ENCODE assay signal across 1 cellular context in the genomic region with DNA sequence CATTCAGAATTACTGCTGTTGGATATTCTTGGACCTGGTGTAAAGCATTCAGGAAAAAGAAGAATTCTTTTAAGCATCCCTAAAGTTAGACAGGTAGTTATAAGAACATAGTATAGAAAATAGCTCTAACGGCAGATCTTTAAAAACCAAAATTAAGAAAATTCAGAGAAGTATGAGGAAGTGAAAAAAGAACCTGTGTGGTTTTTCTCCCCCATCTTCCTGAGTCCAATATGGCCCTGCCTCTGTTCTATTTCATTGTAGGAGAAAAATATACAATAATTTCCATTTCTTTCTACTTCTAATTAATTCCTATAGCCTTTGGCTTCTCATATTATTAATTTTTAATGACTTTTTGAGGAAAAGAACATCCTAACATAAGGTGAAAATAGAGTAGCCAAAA.
A peak's percentile ranks its signal among the peaks of the same experiment; 100 is the strongest.
TF ChIP-seq lines count a peak whose summit lies in the region.

No MANE protein-coding gene starts in this region.

TF ChIP-seq in GM12878, 131 proteins besides CTCF, POLR2A, EP300 and RAD21 (continued from another document):
- TF ChIP-seq, protein P1, sequence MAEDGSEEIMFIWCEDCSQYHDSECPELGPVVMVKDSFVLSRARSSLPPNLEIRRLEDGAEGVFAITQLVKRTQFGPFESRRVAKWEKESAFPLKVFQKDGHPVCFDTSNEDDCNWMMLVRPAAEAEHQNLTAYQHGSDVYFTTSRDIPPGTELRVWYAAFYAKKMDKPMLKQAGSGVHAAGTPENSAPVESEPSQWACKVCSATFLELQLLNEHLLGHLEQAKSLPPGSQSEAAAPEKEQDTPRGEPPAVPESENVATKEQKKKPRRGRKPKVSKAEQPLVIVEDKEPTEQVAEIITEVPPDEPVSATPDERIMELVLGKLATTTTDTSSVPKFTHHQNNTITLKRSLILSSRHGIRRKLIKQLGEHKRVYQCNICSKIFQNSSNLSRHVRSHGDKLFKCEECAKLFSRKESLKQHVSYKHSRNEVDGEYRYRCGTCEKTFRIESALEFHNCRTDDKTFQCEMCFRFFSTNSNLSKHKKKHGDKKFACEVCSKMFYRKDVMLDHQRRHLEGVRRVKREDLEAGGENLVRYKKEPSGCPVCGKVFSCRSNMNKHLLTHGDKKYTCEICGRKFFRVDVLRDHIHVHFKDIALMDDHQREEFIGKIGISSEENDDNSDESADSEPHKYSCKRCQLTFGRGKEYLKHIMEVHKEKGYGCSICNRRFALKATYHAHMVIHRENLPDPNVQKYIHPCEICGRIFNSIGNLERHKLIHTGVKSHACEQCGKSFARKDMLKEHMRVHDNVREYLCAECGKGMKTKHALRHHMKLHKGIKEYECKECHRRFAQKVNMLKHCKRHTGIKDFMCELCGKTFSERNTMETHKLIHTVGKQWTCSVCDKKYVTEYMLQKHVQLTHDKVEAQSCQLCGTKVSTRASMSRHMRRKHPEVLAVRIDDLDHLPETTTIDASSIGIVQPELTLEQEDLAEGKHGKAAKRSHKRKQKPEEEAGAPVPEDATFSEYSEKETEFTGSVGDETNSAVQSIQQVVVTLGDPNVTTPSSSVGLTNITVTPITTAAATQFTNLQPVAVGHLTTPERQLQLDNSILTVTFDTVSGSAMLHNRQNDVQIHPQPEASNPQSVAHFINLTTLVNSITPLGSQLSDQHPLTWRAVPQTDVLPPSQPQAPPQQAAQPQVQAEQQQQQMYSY (CRISPR knock-in tag; IDR thresholded peaks at IDR 0.05) = no peak
- TF ChIP-seq RCOR1 (conservative IDR thresholded peaks at IDR 0.05; ENCODE audit: low read depth, low read length) = no peak
- TF ChIP-seq RUNX3 (IDR thresholded peaks at IDR 0.05; ENCODE audit: low read length) = peak; percentile 69
- TF ChIP-seq MEF2B (IDR thresholded peaks at IDR 0.05; ENCODE audit: partially characterized antibody, poor library complexity, severe bottlenecking) = no peak
- TF ChIP-seq, protein P2, sequence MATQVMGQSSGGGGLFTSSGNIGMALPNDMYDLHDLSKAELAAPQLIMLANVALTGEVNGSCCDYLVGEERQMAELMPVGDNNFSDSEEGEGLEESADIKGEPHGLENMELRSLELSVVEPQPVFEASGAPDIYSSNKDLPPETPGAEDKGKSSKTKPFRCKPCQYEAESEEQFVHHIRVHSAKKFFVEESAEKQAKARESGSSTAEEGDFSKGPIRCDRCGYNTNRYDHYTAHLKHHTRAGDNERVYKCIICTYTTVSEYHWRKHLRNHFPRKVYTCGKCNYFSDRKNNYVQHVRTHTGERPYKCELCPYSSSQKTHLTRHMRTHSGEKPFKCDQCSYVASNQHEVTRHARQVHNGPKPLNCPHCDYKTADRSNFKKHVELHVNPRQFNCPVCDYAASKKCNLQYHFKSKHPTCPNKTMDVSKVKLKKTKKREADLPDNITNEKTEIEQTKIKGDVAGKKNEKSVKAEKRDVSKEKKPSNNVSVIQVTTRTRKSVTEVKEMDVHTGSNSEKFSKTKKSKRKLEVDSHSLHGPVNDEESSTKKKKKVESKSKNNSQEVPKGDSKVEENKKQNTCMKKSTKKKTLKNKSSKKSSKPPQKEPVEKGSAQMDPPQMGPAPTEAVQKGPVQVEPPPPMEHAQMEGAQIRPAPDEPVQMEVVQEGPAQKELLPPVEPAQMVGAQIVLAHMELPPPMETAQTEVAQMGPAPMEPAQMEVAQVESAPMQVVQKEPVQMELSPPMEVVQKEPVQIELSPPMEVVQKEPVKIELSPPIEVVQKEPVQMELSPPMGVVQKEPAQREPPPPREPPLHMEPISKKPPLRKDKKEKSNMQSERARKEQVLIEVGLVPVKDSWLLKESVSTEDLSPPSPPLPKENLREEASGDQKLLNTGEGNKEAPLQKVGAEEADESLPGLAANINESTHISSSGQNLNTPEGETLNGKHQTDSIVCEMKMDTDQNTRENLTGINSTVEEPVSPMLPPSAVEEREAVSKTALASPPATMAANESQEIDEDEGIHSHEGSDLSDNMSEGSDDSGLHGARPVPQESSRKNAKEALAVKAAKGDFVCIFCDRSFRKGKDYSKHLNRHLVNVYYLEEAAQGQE (IDR thresholded peaks at IDR 0.05; ENCODE audit: low read depth, low read length) = no peak
- no peak for TF ChIP-seq USF2 (IDR thresholded peaks at IDR 0.05; ENCODE audit: borderline replicate concordance, low read depth, low read length)
- peak; percentile 49; the same call in 1 of the 2 replicates for TF ChIP-seq DPF2 (IDR thresholded peaks at IDR 0.05)
- no peak for TF ChIP-seq TCF3 (IDR thresholded peaks at IDR 0.05; ENCODE audit: borderline replicate concordance, insufficient read depth, low read depth, low read length)
- TF ChIP-seq, protein P3, sequence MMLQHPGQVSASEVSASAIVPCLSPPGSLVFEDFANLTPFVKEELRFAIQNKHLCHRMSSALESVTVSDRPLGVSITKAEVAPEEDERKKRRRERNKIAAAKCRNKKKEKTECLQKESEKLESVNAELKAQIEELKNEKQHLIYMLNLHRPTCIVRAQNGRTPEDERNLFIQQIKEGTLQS (IDR thresholded peaks at IDR 0.05; ENCODE audit: borderline replicate concordance, extremely low read depth, low read depth, low read length) = no peak
- no peak for TF ChIP-seq NR2C1 (IDR thresholded peaks at IDR 0.05)
- TF ChIP-seq RBBP5 (conservative IDR thresholded peaks at IDR 0.05) = no peak
- TF ChIP-seq, protein P4, sequence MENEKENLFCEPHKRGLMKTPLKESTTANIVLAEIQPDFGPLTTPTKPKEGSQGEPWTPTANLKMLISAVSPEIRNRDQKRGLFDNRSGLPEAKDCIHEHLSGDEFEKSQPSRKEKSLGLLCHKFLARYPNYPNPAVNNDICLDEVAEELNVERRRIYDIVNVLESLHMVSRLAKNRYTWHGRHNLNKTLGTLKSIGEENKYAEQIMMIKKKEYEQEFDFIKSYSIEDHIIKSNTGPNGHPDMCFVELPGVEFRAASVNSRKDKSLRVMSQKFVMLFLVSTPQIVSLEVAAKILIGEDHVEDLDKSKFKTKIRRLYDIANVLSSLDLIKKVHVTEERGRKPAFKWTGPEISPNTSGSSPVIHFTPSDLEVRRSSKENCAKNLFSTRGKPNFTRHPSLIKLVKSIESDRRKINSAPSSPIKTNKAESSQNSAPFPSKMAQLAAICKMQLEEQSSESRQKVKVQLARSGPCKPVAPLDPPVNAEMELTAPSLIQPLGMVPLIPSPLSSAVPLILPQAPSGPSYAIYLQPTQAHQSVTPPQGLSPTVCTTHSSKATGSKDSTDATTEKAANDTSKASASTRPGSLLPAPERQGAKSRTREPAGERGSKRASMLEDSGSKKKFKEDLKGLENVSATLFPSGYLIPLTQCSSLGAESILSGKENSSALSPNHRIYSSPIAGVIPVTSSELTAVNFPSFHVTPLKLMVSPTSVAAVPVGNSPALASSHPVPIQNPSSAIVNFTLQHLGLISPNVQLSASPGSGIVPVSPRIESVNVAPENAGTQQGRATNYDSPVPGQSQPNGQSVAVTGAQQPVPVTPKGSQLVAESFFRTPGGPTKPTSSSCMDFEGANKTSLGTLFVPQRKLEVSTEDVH (IDR thresholded peaks at IDR 0.05; ENCODE audit: low read depth, partially characterized antibody) = no peak
- no peak for TF ChIP-seq NR2C2 (IDR thresholded peaks at IDR 0.05; ENCODE audit: borderline replicate concordance, control insufficient read depth, insufficient read length, low read depth)
- no peak for TF ChIP-seq MXI1 (IDR thresholded peaks at IDR 0.05; ENCODE audit: low read depth, low read length)
- no peak for TF ChIP-seq JUNB (IDR thresholded peaks at IDR 0.05)
- TF ChIP-seq CEBPB (IDR thresholded peaks at IDR 0.05; ENCODE audit: borderline replicate concordance in 1 of 2, low read depth in 2 of 2, low read length in 2 of 2) = no peak
- TF ChIP-seq GATAD2B (conservative IDR thresholded peaks at IDR 0.05; ENCODE audit: low read depth) = no peak
- TF ChIP-seq, protein P5, sequence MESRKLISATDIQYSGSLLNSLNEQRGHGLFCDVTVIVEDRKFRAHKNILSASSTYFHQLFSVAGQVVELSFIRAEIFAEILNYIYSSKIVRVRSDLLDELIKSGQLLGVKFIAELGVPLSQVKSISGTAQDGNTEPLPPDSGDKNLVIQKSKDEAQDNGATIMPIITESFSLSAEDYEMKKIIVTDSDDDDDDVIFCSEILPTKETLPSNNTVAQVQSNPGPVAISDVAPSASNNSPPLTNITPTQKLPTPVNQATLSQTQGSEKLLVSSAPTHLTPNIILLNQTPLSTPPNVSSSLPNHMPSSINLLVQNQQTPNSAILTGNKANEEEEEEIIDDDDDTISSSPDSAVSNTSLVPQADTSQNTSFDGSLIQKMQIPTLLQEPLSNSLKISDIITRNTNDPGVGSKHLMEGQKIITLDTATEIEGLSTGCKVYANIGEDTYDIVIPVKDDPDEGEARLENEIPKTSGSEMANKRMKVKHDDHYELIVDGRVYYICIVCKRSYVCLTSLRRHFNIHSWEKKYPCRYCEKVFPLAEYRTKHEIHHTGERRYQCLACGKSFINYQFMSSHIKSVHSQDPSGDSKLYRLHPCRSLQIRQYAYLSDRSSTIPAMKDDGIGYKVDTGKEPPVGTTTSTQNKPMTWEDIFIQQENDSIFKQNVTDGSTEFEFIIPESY (IDR thresholded peaks at IDR 0.05) = no peak
- TF ChIP-seq CBFB (IDR thresholded peaks at IDR 0.05; ENCODE audit: low read depth) = no peak
- TF ChIP-seq PAX8 (IDR thresholded peaks at IDR 0.05) = no peak
- no peak for TF ChIP-seq SMARCA5 (IDR thresholded peaks at IDR 0.05)
